In the genomic region with DNA sequence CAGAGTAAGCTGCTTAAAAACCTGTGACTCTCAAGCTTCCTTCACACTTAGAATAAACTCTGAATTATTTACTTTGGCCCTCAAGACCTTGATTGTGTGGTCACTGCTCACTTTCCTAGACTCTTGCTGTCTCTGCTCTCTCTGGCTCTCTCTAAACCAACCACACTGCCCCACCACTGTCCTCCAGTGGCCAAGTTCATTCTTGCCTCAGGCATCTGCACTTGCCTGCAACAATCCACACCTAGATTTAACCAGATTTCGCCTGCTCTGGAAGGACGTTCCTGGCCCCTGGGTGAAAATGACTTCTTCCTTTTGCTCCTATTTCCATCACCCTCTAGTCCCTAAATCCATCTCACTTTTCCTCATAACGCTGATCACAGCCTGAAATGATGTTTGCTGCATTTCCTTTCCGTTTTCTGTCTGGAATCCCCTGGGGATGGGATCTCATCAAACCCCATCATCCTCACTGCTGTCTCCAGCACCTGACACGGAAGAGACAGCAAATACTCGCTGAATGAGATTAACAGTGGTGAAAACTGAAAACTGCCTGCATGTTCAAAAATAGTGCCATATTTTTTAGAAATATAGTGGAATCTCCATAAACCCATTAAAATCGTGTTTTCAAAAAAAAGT, we compare ENCODE assay signal across 11 cellular contexts.
DNase-seq lines count a peak whose midpoint lies in the region; ATAC-seq and TF ChIP-seq lines count a peak whose summit lies in the region.
"Had no signal": no experiment of that assay in that cellular context is flagged by ENCODE, and none has a peak within 500 bp of the region (broad histone marks: within the 10 kb centered on the region; RNA-seq: fewer than 3 reads in every experiment).

No MANE protein-coding gene starts in this region.

- intact Hi-C loops in lower leg skin (cut with DNase I; ENCODE audit: low total_unique reads): no loop called here

- no peaks in the 10 kb centered on the region for H3K36me3 ChIP-seq in H7 (replicated peaks; ENCODE audit: control insufficient read depth, insufficient read depth, low read length)

- in situ Hi-C loops in ACHN (cut with HindIII; ENCODE audit: low pct_ligation_motif_present, low pct_unique_long_range_greater_than_20kb, low sequenced_read_pairs): no loop called here

- no peak for TF ChIP-seq POLR2A in lower leg skin (IDR thresholded peaks at IDR 0.05)

- H3K27ac Mint-ChIP-seq in chondrocyte (ENCODE audit: unreplicated experiment) (peak overlapping the region; percentile 7), endothelial cell (ENCODE audit: unreplicated experiment) (no peak overlapping the region)
- H3K27ac Mint-ChIP-seq: activated B cell treated with CpG ODN at 0.5 μM for 24 hours had no signal

- peak overlapping the region; percentile 1 for H3K4me3 Mint-ChIP-seq in chondrocyte (ENCODE audit: unreplicated experiment)
- H3K4me3 Mint-ChIP-seq in endothelial cell (ENCODE audit: unreplicated experiment): no peak overlapping the region
- H3K4me3 Mint-ChIP-seq: activated B cell treated with CpG ODN at 0.5 μM for 24 hours had no signal

- H3K36me3 Mint-ChIP-seq in chondrocyte (ENCODE audit: low read depth) (no peaks in the 10 kb centered on the region), endothelial cell (ENCODE audit: low read depth, unreplicated experiment) (no peaks in the 10 kb centered on the region)

- DNase-seq in ACHN (peak; percentile 17), H7 (peak; percentile 75), chondrocyte (ENCODE audit: low spot score) (no peak), iPS-NIHi7 (ENCODE audit: extremely low spot score) (peak; percentile 70), lower leg skin (ENCODE audit: low spot score in 2 of 2) (no peak), endothelial cell (ENCODE audit: low spot score) (no peak), NCI-H1092 (lab: John Stamatoyannopoulos, UW) (no peak)
- DNase-seq: activated B cell treated with CpG ODN at 0.5 μM for 24 hours, AML-193, anterior cingulate cortex had no signal

- H3K9me3 Mint-ChIP-seq in chondrocyte (ENCODE audit: low read depth): no peaks in the 10 kb centered on the region
- H3K9me3 Mint-ChIP-seq in endothelial cell (ENCODE audit: unreplicated experiment): no peaks in the 10 kb centered on the region

- WGBS in lower leg skin, 2 donors: 49 to 57% methylated on average over 7 of the region's 7 CpGs

- no peaks in the 10 kb centered on the region for H3K27me3 ChIP-seq in H7 (ENCODE audit: control insufficient read depth, insufficient read depth, low read length)

- TF ChIP-seq CTCF in chondrocyte (IDR thresholded peaks at IDR 0.05): peak; percentile 71
- no peak for TF ChIP-seq CTCF in lower leg skin (IDR thresholded peaks at IDR 0.05)
- TF ChIP-seq CTCF in endothelial cell (IDR thresholded peaks at IDR 0.05; ENCODE audit: unreplicated experiment): no peak

- H3K27me3 Mint-ChIP-seq in chondrocyte (ENCODE audit: low read depth) (peaks cover 6% of the 10 kb centered on the region), endothelial cell (ENCODE audit: unreplicated experiment) (no peaks in the 10 kb centered on the region)
- H3K27me3 Mint-ChIP-seq: activated B cell treated with CpG ODN at 0.5 μM for 24 hours had no signal

- H3K4me1 Mint-ChIP-seq in chondrocyte (ENCODE audit: low read depth) (peaks cover 11% of the 10 kb centered on the region), endothelial cell (ENCODE audit: unreplicated experiment) (peaks cover 3% of the 10 kb centered on the region)
- H3K4me1 Mint-ChIP-seq: activated B cell treated with CpG ODN at 0.5 μM for 24 hours had no signal

- no peak for ATAC-seq in HG02870 (IDR thresholded peaks at IDR 0.05; ENCODE audit: unreplicated experiment)

- H3K4me3 ChIP-seq in H7 (ENCODE audit: insufficient read depth, low read depth, low read length): no peak overlapping the region
- no peak overlapping the region for H3K4me3 ChIP-seq in lower leg skin (ENCODE audit: low read depth, poor library complexity, severe bottlenecking)

Comparison
In these comparisons a context has a peak if more than half of its experiments do, and no peak if none do; other contexts are left out.
1. DNase-seq: peak in ACHN (single experiment), H7 (single experiment) and iPS-NIHi7 (single experiment); none in chondrocyte (single experiment), lower leg skin (0 of 2), endothelial cell (single experiment) and NCI-H1092 (single experiment).